Comparison of ENCODE assay signal across 13 cellular contexts in genomic region chr4:15336410-15337184, GRCh38.
DNase-seq lines count a peak whose midpoint lies in the region; ATAC-seq, FAIRE-seq and TF ChIP-seq lines count a peak whose summit lies in the region.
"Had no signal": no experiment of that assay in that cellular context is flagged by ENCODE, and none has a peak within 500 bp of the region (broad histone marks: within the 10 kb centered on the region; RNA-seq: fewer than 3 reads in every experiment).

No MANE protein-coding gene starts in this region.

- no peaks in the 10 kb centered on the region for H3K4me1 ChIP-seq in HepG2 (ENCODE audit: insufficient read depth, low read length)
- no peaks in the 10 kb centered on the region for H3K4me1 ChIP-seq in testis
- H3K4me1 ChIP-seq in gastrocnemius medialis: no peaks in the 10 kb centered on the region

- no peak overlapping the region for H3K4me3 Mint-ChIP-seq in mesothelial cell of epicardium

- H3K27me3 Mint-ChIP-seq in mesothelial cell of epicardium (ENCODE audit: low read depth): no peaks in the 10 kb centered on the region

- no peak for TF ChIP-seq EP300 in HepG2 (IDR thresholded peaks at IDR 0.05; ENCODE audit: low read depth in 2 of 2, low read length in 2 of 2)
- TF ChIP-seq EP300 in HepG2 (CRISPR knock-in tag; IDR thresholded peaks at IDR 0.05; ENCODE audit: borderline replicate concordance): no peak

- H3K4me3 ChIP-seq in HepG2 (replicated peaks in 1 of 3; ENCODE audit: insufficient read depth in 1 of 3, low read depth in 2 of 3, low read length in 3 of 3): no peak overlapping the region
- no peak overlapping the region for H3K4me3 ChIP-seq in testis
- H3K4me3 ChIP-seq in gastrocnemius medialis: no peak overlapping the region

- no peaks in the 10 kb centered on the region for H3K36me3 Mint-ChIP-seq in mesothelial cell of epicardium

- H3K27ac ChIP-seq in HepG2 (ENCODE audit: extremely low read length, insufficient read depth, low read length) (no peak overlapping the region), testis (no peak overlapping the region), gastrocnemius medialis (no peak overlapping the region)
- H3K27ac ChIP-seq: parathyroid adenoma had no signal

- BruUV-seq in HepG2 (replicated peaks; lab: Mats Ljungman, UMichigan): no TSS peak

- H3K27ac Mint-ChIP-seq in mesothelial cell of epicardium: peak overlapping the region; percentile 36

- DNase-seq in COLO829 (ENCODE audit: low spot score) (peak; percentile 2), NCI-H226 (peak; percentile 86), dedifferentiated amniotic fluid mesenchymal stem cell (ENCODE audit: extremely low spot score) (peak; percentile 32), mesothelial cell of epicardium (ENCODE audit: low spot score in 2 of 2, unreplicated experiment in 2 of 2) (no peak), HepG2 (ENCODE audit: low spot score) (no peak), testis (no peak), GM12892 (ENCODE audit: insufficient read length) (no peak), gastrocnemius medialis (no peak)
- DNase-seq: C1 segment of cervical spinal cord; NK-92 treated with Interleukin-12 subunit alpha and Interleukin-12 subunit beta, amount 100 ng/mL, for 24 hours; stimulated activated CD4-positive, alpha-beta T cell treated with anti-CD3 and anti-CD28 coated beads, Interleukin-4, amount 100 ng/mL, for 24 hours had no signal

- no peaks in the 10 kb centered on the region for H4K20me1 ChIP-seq in HepG2 (ENCODE audit: insufficient read depth, low read length)

- H3K4me1 Mint-ChIP-seq in mesothelial cell of epicardium: peaks cover 47% of the 10 kb centered on the region

- H3K4me2 ChIP-seq in HepG2 (ENCODE audit: low read depth, low read length): no peak overlapping the region

- intact Hi-C loops in HepG2 (cut with micrococcal nuclease; ENCODE audit: unreplicated experiment) (no loop called here), testis (cut with DNase I; ENCODE audit: low total_unique reads) (no loop called here), gastrocnemius medialis (cut with DNase I; ENCODE audit: low total_unique reads) (no loop called here)

- H3K9me3 ChIP-seq in HepG2 (ENCODE audit: low read length): no peaks in the 10 kb centered on the region
- no peaks in the 10 kb centered on the region for H3K9me3 ChIP-seq in testis
- H3K9me3 ChIP-seq in gastrocnemius medialis: no peaks in the 10 kb centered on the region

- H3K79me2 ChIP-seq in HepG2 (ENCODE audit: insufficient read depth, low read length): no peaks in the 10 kb centered on the region
- H3K79me2 ChIP-seq: parathyroid adenoma had no signal

- no peak for FAIRE-seq in HepG2 (lab: Jason Lieb, UNC)
- no peak for FAIRE-seq in GM12892 (lab: Jason Lieb, UNC)

- H3K9me3 Mint-ChIP-seq in mesothelial cell of epicardium: peaks cover 4% of the 10 kb centered on the region

- CTCF ChIA-PET in HepG2 (lab: Yijun Ruan, JAX; ENCODE audit: low intra/inter-chr PET ratio, low total read pairs): no interaction called here

- TF ChIP-seq CTCF in mesothelial cell of epicardium (IDR thresholded peaks at IDR 0.05; ENCODE audit: unreplicated experiment): no peak
- no peak for TF ChIP-seq CTCF in HepG2 (CRISPR knock-in tag; IDR thresholded peaks at IDR 0.05)
- TF ChIP-seq CTCF in testis (IDR thresholded peaks at IDR 0.05): no peak
- no peak for TF ChIP-seq CTCF in gastrocnemius medialis (IDR thresholded peaks at IDR 0.05 in 4 of 5, conservative IDR thresholded peaks at IDR 0.05 in 1 of 5)

- POLR2A ChIA-PET in HepG2 (lab: Yijun Ruan, JAX): no interaction called here

- no peak for ATAC-seq in HepG2
- ATAC-seq in gastrocnemius medialis: no peak
- ATAC-seq: left lobe of liver had no signal

- 9% methylated on average over 9 of the region's 9 CpGs for WGBS in HepG2 (ENCODE audit: low lambda C conversion rate)
- WGBS in testis, 2 donors: 88 to 89% methylated on average over 9 of the region's 9 CpGs

- no peak for TF ChIP-seq RAD21 in HepG2 (CRISPR knock-in tag; IDR thresholded peaks at IDR 0.05)

- H3K36me3 ChIP-seq in HepG2 (replicated peaks in 1 of 2; ENCODE audit: control insufficient read depth in 1 of 2, insufficient read depth in 2 of 2, low read length in 2 of 2): no peaks in the 10 kb centered on the region
- H3K36me3 ChIP-seq in testis (ENCODE audit: low read depth, missing control alignments): no peaks in the 10 kb centered on the region
- H3K36me3 ChIP-seq in gastrocnemius medialis: no peaks in the 10 kb centered on the region

- H3K9ac ChIP-seq in HepG2 (ENCODE audit: insufficient read depth, low read depth, low read length): no peak overlapping the region
- H3K9ac ChIP-seq: parathyroid adenoma had no signal

- TF ChIP-seq POLR2A in HepG2 (IDR thresholded peaks at IDR 0.05; ENCODE audit: insufficient read depth in 1 of 2, low read depth in 2 of 2, low read length in 2 of 2) (no peak), testis (IDR thresholded peaks at IDR 0.05) (no peak), GM12892 (IDR thresholded peaks at IDR 0.05; ENCODE audit: low read depth, low read length) (no peak), gastrocnemius medialis (IDR thresholded peaks at IDR 0.05) (no peak)

- no peak overlapping the region for H2AFZ ChIP-seq in HepG2 (ENCODE audit: low read length)
- H2AFZ ChIP-seq: parathyroid adenoma had no signal

- in situ Hi-C loops in HepG2 (cut with HindIII; ENCODE audit: extremely low pct_ligation_motif_present, low pct_unique_long_range_greater_than_20kb) (no loop called here), gastrocnemius medialis (cut with MboI; ENCODE audit: low sequenced_read_pairs in 4 of 4) (no loop called here)

- H3K27me3 ChIP-seq in HepG2 (ENCODE audit: control insufficient read depth in 1 of 2, insufficient read depth in 2 of 2, low read length in 2 of 2) (no peaks in the 10 kb centered on the region; a peak in 1 of 5 replicates), testis (no peaks in the 10 kb centered on the region), gastrocnemius medialis (no peaks in the 10 kb centered on the region)

TF ChIP-seq in HepG2, 621 proteins besides CTCF, POLR2A, EP300 and RAD21:
- no peak for TF ChIP-seq ATF3 (CRISPR knock-in tag; IDR thresholded peaks at IDR 0.05)
- no peak for TF ChIP-seq ZSCAN20 (CRISPR knock-in tag; IDR thresholded peaks at IDR 0.05; ENCODE audit: borderline replicate concordance)
- no peak for TF ChIP-seq ZNF235 (CRISPR knock-in tag; IDR thresholded peaks at IDR 0.05; ENCODE audit: borderline replicate concordance)
- no peak for TF ChIP-seq SRF (IDR thresholded peaks at IDR 0.05; ENCODE audit: low read depth, low read length)
- no peak for TF ChIP-seq E2F1 (CRISPR knock-in tag; IDR thresholded peaks at IDR 0.05)
- no peak for TF ChIP-seq JUN (CRISPR knock-in tag; IDR thresholded peaks at IDR 0.05)
- no peak for TF ChIP-seq ZBTB3 (CRISPR knock-in tag; IDR thresholded peaks at IDR 0.05; ENCODE audit: borderline replicate concordance, low read depth)
- no peak for TF ChIP-seq SMYD3 (CRISPR knock-in tag; IDR thresholded peaks at IDR 0.05)
- TF ChIP-seq SAP130 (CRISPR knock-in tag; IDR thresholded peaks at IDR 0.05; ENCODE audit: low read depth): no peak
- no peak for TF ChIP-seq ZNF839 (CRISPR knock-in tag; IDR thresholded peaks at IDR 0.05; ENCODE audit: borderline replicate concordance)
- no peak for TF ChIP-seq ZNF292 (CRISPR knock-in tag; IDR thresholded peaks at IDR 0.05; ENCODE audit: borderline replicate concordance, low read depth)
- no peak for TF ChIP-seq PHB2 (IDR thresholded peaks at IDR 0.05; ENCODE audit: partially characterized antibody)
- TF ChIP-seq IRF1 (CRISPR knock-in tag; IDR thresholded peaks at IDR 0.05; ENCODE audit: low read depth): no peak
- TF ChIP-seq THRA (CRISPR knock-in tag; IDR thresholded peaks at IDR 0.05; ENCODE audit: borderline replicate concordance): no peak
- no peak for TF ChIP-seq ZNF761 (CRISPR knock-in tag; conservative IDR thresholded peaks at IDR 0.05)

Comparison
In these comparisons a context has a peak if more than half of its experiments do, and no peak if none do; other contexts are left out.
1. DNase-seq: peak in COLO829 (single experiment), NCI-H226 (single experiment) and dedifferentiated amniotic fluid mesenchymal stem cell (single experiment); none in mesothelial cell of epicardium (0 of 2), HepG2 (single experiment), testis (single experiment), GM12892 (single experiment) and gastrocnemius medialis (0 of 2).